Comparison of ENCODE assay signal across 29 cellular contexts in genomic region chrX:45381841-45382240, GRCh38.
"Had no signal": no experiment of that assay in that cellular context is flagged by ENCODE, and none has a peak within 500 bp of the region (broad histone marks: within the 10 kb centered on the region; RNA-seq: fewer than 3 reads in every experiment).

No MANE protein-coding gene starts in this region.

- DNase-seq: activated CD4-positive, alpha-beta memory T cell treated with anti-CD3 and anti-CD28 coated beads, Interleukin-2, amount 10 ng/mL, durations not matched to agents 7 days and 5 days; activated CD4-positive, alpha-beta T cell treated with anti-CD3 and anti-CD28 coated beads for 1 hour; activated CD4-positive, alpha-beta T cell treated with anti-CD3 and anti-CD28 coated beads for 48 hours; activated CD4-positive, alpha-beta T cell treated with anti-CD3 and anti-CD28 coated beads, Interleukin-2, amount 10 ng/mL, durations not matched to agents 7 days and 5 days; activated CD4-positive, alpha-beta T cell treated with anti-CD3 and anti-CD28 coated beads, Interleukin-2, amount 50 U/mL, for 48 hours; activated CD4-positive, CD25-positive, alpha-beta regulatory T cell; activated CD8-positive, alpha-beta memory T cell treated with anti-CD3 and anti-CD28 coated beads for 24 hours; activated CD8-positive, alpha-beta memory T cell treated with anti-CD3 and anti-CD28 coated beads, Interleukin-2, amount 10 ng/mL, durations not matched to agents 7 days and 5 days; activated CD8-positive, alpha-beta memory T cell treated with anti-CD3 and anti-CD28 coated beads, Interleukin-2, amount 50 U/mL, for 48 hours; activated CD8-positive, alpha-beta T cell treated with anti-CD3 and anti-CD28 coated beads, Interleukin-2, amount 10 ng/mL, durations not matched to agents 7 days and 5 days; activated effector memory CD4-positive, alpha-beta T cell treated with Interleukin-2 at 50 U/mL for 16 hours; activated gamma-delta T cell; activated naive CD4-positive, alpha-beta T cell treated with anti-CD3 and anti-CD28 coated beads, Interleukin-2, amount 10 ng/mL, durations not matched to agents 7 days and 5 days; activated naive CD4-positive, alpha-beta T cell treated with Interleukin-2 at 50 U/mL for 16 hours; activated naive CD8-positive, alpha-beta T cell treated with anti-CD3 and anti-CD28 coated beads, Interleukin-2, amount 10 ng/mL, durations not matched to agents 7 days and 5 days; activated naive CD8-positive, alpha-beta T cell treated with anti-CD3 and anti-CD28 coated beads, Interleukin-2, amount 50 U/mL, for 24 hours; activated T-cell treated with anti-CD3 and anti-CD28 coated beads, Interleukin-2, amount 50 U/mL, for 24 hours; activated T-cell treated with anti-CD3 and anti-CD28 coated beads, Interleukin-2, amount 50 U/mL, for 48 hours; amygdala; body of pancreas; brain microvascular endothelial cell; central memory CD4-positive, alpha-beta T cell; T-helper 1 cell; T-helper 2 cell; T-helper 9 cell; WERI-Rb-1 had no signal

- H3K27ac ChIP-seq: body of pancreas, brain microvascular endothelial cell, breast epithelium, WERI-Rb-1 had no signal

- H3K9me3 ChIP-seq: body of pancreas had no signal

- H3K27me3 ChIP-seq: brain microvascular endothelial cell had no signal

- H3K36me3 ChIP-seq: brain microvascular endothelial cell, breast epithelium, WERI-Rb-1 had no signal

- ATAC-seq: activated CD4-positive, CD25-positive, alpha-beta regulatory T cell treated with anti-CD3 and anti-CD28 coated beads, Interleukin-2, amount 50 U/mL, for 24 hours; activated CD8-positive, alpha-beta memory T cell treated with anti-CD3 and anti-CD28 coated beads, Interleukin-2, amount 10 ng/mL, durations not matched to agents 7 days and 5 days; activated CD8-positive, alpha-beta T cell treated with anti-CD3 and anti-CD28 coated beads, Interleukin-2, amount 10 ng/mL, durations not matched to agents 7 days and 5 days; activated naive CD8-positive, alpha-beta T cell treated with anti-CD3 and anti-CD28 coated beads, Interleukin-2, amount 50 U/mL, for 24 hours; body of pancreas; WTC11 had no signal

- H3K4me1 ChIP-seq: body of pancreas, breast epithelium had no signal

- H3K4me3 ChIP-seq: body of pancreas, breast epithelium had no signal
